23 cellular contexts compared by ENCODE assay signal in genomic region chr7:24472093-24472492, GRCh38.
"Had no signal": no experiment of that assay in that cellular context is flagged by ENCODE, and none has a peak within 500 bp of the region (broad histone marks: within the 10 kb centered on the region; RNA-seq: fewer than 3 reads in every experiment).

No MANE protein-coding gene starts in this region.

- H3K36me3 Mint-ChIP-seq: activated naive CD8-positive, alpha-beta T cell treated with anti-CD3 and anti-CD28 coated beads, Interleukin-2, amount 10 ng/mL, durations not matched to agents 7 days and 5 days; naive thymus-derived CD4-positive, alpha-beta T cell; stimulated activated naive B cell treated with anti-CD40 and anti-IgM and Interleukin-4, amounts not matched to agents 10 μg/mL and 1 μg/mL and 100 μg/mL, for 72 hours; WTC11 had no signal

- H3K36me3 ChIP-seq: cardiac muscle cell, left lung, sigmoid colon, thoracic aorta, upper lobe of right lung had no signal

- H3K27ac Mint-ChIP-seq: activated naive CD8-positive, alpha-beta T cell treated with anti-CD3 and anti-CD28 coated beads, Interleukin-2, amount 10 ng/mL, durations not matched to agents 7 days and 5 days; naive thymus-derived CD4-positive, alpha-beta T cell; stimulated activated naive B cell treated with anti-CD40 and anti-IgM and Interleukin-4, amounts not matched to agents 10 μg/mL and 1 μg/mL and 100 μg/mL, for 72 hours; T-helper 1 cell treated with Interleukin-12 subunit alpha and Interleukin-12 subunit beta and Interleukin-4 antibody, amounts not matched to agents 30 μg/mL and 1 μg/mL, for 36 hours; WTC11 had no signal

- FAIRE-seq: kidney had no signal

- H3K27me3 ChIP-seq: cardiac muscle cell, left lung, sigmoid colon, upper lobe of right lung had no signal

- H3K9me3 ChIP-seq: left lung, sigmoid colon, thoracic aorta, upper lobe of right lung had no signal

- H3K4me3 ChIP-seq: cardiac muscle cell, left lung, lung, sigmoid colon, smooth muscle cell, thoracic aorta, upper lobe of right lung had no signal

- H3K4me1 Mint-ChIP-seq: activated naive CD8-positive, alpha-beta T cell treated with anti-CD3 and anti-CD28 coated beads, Interleukin-2, amount 10 ng/mL, durations not matched to agents 7 days and 5 days; naive thymus-derived CD4-positive, alpha-beta T cell; stimulated activated naive B cell treated with anti-CD40 and anti-IgM and Interleukin-4, amounts not matched to agents 10 μg/mL and 1 μg/mL and 100 μg/mL, for 72 hours had no signal

- H3K27me3 Mint-ChIP-seq: stimulated activated naive B cell treated with anti-CD40 and anti-IgM and Interleukin-4, amounts not matched to agents 10 μg/mL and 1 μg/mL and 100 μg/mL, for 72 hours had no signal

- H3K4me2 ChIP-seq: smooth muscle cell had no signal

- ATAC-seq: left lung; naive thymus-derived CD4-positive, alpha-beta T cell; stimulated activated naive B cell treated with anti-CD40 and anti-IgM and Interleukin-4, amounts not matched to agents 10 μg/mL and 1 μg/mL and 100 μg/mL, for 72 hours; upper lobe of right lung; WTC11 had no signal

- H3K4me1 ChIP-seq: left lung, upper lobe of right lung had no signal

- H3K9me3 Mint-ChIP-seq: activated naive CD8-positive, alpha-beta T cell treated with anti-CD3 and anti-CD28 coated beads, Interleukin-2, amount 10 ng/mL, durations not matched to agents 7 days and 5 days; naive thymus-derived CD4-positive, alpha-beta T cell; neural crest cell; stimulated activated naive B cell treated with anti-CD40 and anti-IgM and Interleukin-4, amounts not matched to agents 10 μg/mL and 1 μg/mL and 100 μg/mL, for 72 hours; T-helper 1 cell treated with Interleukin-12 subunit alpha and Interleukin-12 subunit beta and Interleukin-4 antibody, amounts not matched to agents 30 μg/mL and 1 μg/mL, for 36 hours; WTC11 had no signal

- H3K4me3 Mint-ChIP-seq: activated naive CD8-positive, alpha-beta T cell treated with anti-CD3 and anti-CD28 coated beads, Interleukin-2, amount 10 ng/mL, durations not matched to agents 7 days and 5 days; naive thymus-derived CD4-positive, alpha-beta T cell; neural crest cell; stimulated activated naive B cell treated with anti-CD40 and anti-IgM and Interleukin-4, amounts not matched to agents 10 μg/mL and 1 μg/mL and 100 μg/mL, for 72 hours; T-helper 1 cell treated with Interleukin-12 subunit alpha and Interleukin-12 subunit beta and Interleukin-4 antibody, amounts not matched to agents 30 μg/mL and 1 μg/mL, for 36 hours; WTC11 had no signal

- H3K27ac ChIP-seq: cardiac muscle cell, left lung, sigmoid colon, thoracic aorta, upper lobe of right lung had no signal

- DNase-seq: activated CD4-positive, alpha-beta T cell treated with anti-CD3 and anti-CD28 coated beads, Interleukin-2, amount 50 U/mL, for 48 hours; activated naive CD8-positive, alpha-beta T cell treated with anti-CD3 and anti-CD28 coated beads, Interleukin-2, amount 10 ng/mL, durations not matched to agents 7 days and 5 days; activated T-cell treated with anti-CD3 and anti-CD28 coated beads for 4 hours; amygdala; erythroblast; foreskin fibroblast; kidney; left lung; naive thymus-derived CD4-positive, alpha-beta T cell; posterior cingulate gyrus; retina; sigmoid colon; stimulated activated CD4-positive, alpha-beta T cell treated with anti-CD3 and anti-CD28 coated beads, Interleukin-15, amount 100 ng/mL, for 24 hours; stimulated activated naive B cell treated with anti-CD40 and anti-IgM and Interleukin-4, amounts not matched to agents 10 μg/mL and 1 μg/mL and 100 μg/mL, for 72 hours; T1000; upper lobe of right lung had no signal
